16 cellular contexts compared by ENCODE assay signal in genomic region chr3:50373146-50373864, GRCh38.
"Had no signal": no experiment of that assay in that cellular context is flagged by ENCODE, and none has a peak within 500 bp of the region (broad histone marks: within the 10 kb centered on the region; RNA-seq: fewer than 3 reads in every experiment).

No MANE protein-coding gene starts in this region.

- H3K9me3 ChIP-seq: colonic mucosa, pancreas had no signal

- H3K36me3 Mint-ChIP-seq: natural killer cell treated with Interleukin-12 subunit alpha and Interleukin-12 subunit beta and Interleukin-15 and Interleukin-18, amount 100 ng/mL, for 72 hours had no signal

- H3K27ac ChIP-seq: cardiac muscle cell, colonic mucosa, epithelial cell of prostate, hepatocyte, pancreas, VCaP had no signal

- H3K4me3 Mint-ChIP-seq: activated CD8-positive, alpha-beta T cell treated with anti-CD3 and anti-CD28 coated beads, Interleukin-2, amount 10 ng/mL, durations not matched to agents 7 days and 5 days; activated naive CD8-positive, alpha-beta T cell treated with anti-CD3 and anti-CD28 coated beads, Interleukin-2, amount 50 U/mL, for 24 hours; natural killer cell treated with Interleukin-12 subunit alpha and Interleukin-12 subunit beta and Interleukin-15 and Interleukin-18, amount 100 ng/mL, for 72 hours had no signal

- H3K9me3 Mint-ChIP-seq: activated naive CD8-positive, alpha-beta T cell treated with anti-CD3 and anti-CD28 coated beads, Interleukin-2, amount 50 U/mL, for 24 hours; natural killer cell treated with Interleukin-12 subunit alpha and Interleukin-12 subunit beta and Interleukin-15 and Interleukin-18, amount 100 ng/mL, for 72 hours had no signal

- ATAC-seq: activated CD8-positive, alpha-beta T cell treated with anti-CD3 and anti-CD28 coated beads, Interleukin-2, amount 10 ng/mL, durations not matched to agents 7 days and 5 days; activated naive CD8-positive, alpha-beta T cell treated with anti-CD3 and anti-CD28 coated beads, Interleukin-2, amount 50 U/mL, for 24 hours; natural killer cell treated with Interleukin-12 subunit alpha and Interleukin-12 subunit beta and Interleukin-15 and Interleukin-18, amount 100 ng/mL, for 72 hours; pancreas had no signal

- DNase-seq: activated CD4-positive, alpha-beta T cell treated with anti-CD3 and anti-CD28 coated beads for 48 hours; activated CD8-positive, alpha-beta memory T cell treated with anti-CD3 and anti-CD28 coated beads, Interleukin-2, amount 50 U/mL, for 48 hours; activated CD8-positive, alpha-beta T cell treated with anti-CD3 and anti-CD28 coated beads, Interleukin-2, amount 10 ng/mL, durations not matched to agents 7 days and 5 days; activated naive CD4-positive, alpha-beta T cell treated with Interleukin-2 at 50 U/mL for 16 hours; activated naive CD8-positive, alpha-beta T cell treated with anti-CD3 and anti-CD28 coated beads, Interleukin-2, amount 50 U/mL, for 24 hours; colonic mucosa; effector CD4-positive, alpha-beta T cell; pancreas; stimulated activated CD4-positive, alpha-beta T cell treated with anti-CD3 and anti-CD28 coated beads, Interleukin-4, amount 100 ng/mL, for 24 hours; SW 1271; T1000 had no signal

- H3K27me3 Mint-ChIP-seq: activated naive CD8-positive, alpha-beta T cell treated with anti-CD3 and anti-CD28 coated beads, Interleukin-2, amount 50 U/mL, for 24 hours had no signal

- H3K27ac Mint-ChIP-seq: activated naive CD8-positive, alpha-beta T cell treated with anti-CD3 and anti-CD28 coated beads, Interleukin-2, amount 50 U/mL, for 24 hours had no signal

- H3K36me3 ChIP-seq: cardiac muscle cell, colonic mucosa, pancreas had no signal
